1 cellular context compared by ENCODE assay signal in the genomic region with DNA sequence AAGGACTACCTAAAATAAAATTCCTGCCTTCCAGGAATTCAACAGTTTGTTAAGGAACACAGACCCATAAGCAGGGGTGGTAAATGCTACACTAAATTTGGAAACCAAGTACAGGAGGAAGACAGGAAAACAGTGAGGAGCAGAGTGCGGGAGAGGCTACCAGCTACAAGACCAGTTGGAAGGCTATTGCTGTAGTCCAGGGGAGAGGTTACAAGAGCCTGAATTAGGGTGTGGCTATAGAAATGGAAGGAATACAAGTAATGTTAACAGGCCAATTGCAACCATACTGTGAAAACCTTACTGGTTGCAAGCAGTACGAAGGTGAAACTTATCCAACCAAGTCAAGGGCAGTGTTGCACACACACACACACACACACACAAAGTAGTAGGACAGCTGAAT.
TF ChIP-seq lines count a peak whose summit lies in the region.

No MANE protein-coding gene starts in this region.

TF ChIP-seq in GM12878, 131 proteins besides CTCF, POLR2A, EP300 and RAD21:
- TF ChIP-seq ASH2L (IDR thresholded peaks at IDR 0.05; ENCODE audit: borderline replicate concordance, low read depth) (no peak), WRNIP1 (IDR thresholded peaks at IDR 0.05; ENCODE audit: borderline replicate concordance, low read depth, low read length) (no peak), MXI1 (IDR thresholded peaks at IDR 0.05; ENCODE audit: low read depth, low read length) (no peak), ZBTB4 (CRISPR knock-in tag; IDR thresholded peaks at IDR 0.05) (no peak), ZBTB40 (IDR thresholded peaks at IDR 0.05; ENCODE audit: borderline replicate concordance) (no peak), EZH2 (IDR thresholded peaks at IDR 0.05; ENCODE audit: borderline replicate concordance, control insufficient read depth, low read depth, low read length) (no peak), KDM1A (IDR thresholded peaks at IDR 0.05; ENCODE audit: borderline replicate concordance) (no peak), SIX5 (IDR thresholded peaks at IDR 0.05; ENCODE audit: low read depth, low read length, severe bottlenecking) (no peak), RELB (IDR thresholded peaks at IDR 0.05; ENCODE audit: low read depth) (no peak), YY1 (IDR thresholded peaks at IDR 0.05; ENCODE audit: low read depth, low read length) (no peak), ESRRA (IDR thresholded peaks at IDR 0.05; ENCODE audit: low read length) (no peak), TCF12 (IDR thresholded peaks at IDR 0.05; ENCODE audit: low read depth, low read length) (no peak), RB1 (IDR thresholded peaks at IDR 0.05; ENCODE audit: borderline replicate concordance) (no peak), CBFB (IDR thresholded peaks at IDR 0.05; ENCODE audit: low read depth) (no peak)
- TF ChIP-seq, protein P1, sequence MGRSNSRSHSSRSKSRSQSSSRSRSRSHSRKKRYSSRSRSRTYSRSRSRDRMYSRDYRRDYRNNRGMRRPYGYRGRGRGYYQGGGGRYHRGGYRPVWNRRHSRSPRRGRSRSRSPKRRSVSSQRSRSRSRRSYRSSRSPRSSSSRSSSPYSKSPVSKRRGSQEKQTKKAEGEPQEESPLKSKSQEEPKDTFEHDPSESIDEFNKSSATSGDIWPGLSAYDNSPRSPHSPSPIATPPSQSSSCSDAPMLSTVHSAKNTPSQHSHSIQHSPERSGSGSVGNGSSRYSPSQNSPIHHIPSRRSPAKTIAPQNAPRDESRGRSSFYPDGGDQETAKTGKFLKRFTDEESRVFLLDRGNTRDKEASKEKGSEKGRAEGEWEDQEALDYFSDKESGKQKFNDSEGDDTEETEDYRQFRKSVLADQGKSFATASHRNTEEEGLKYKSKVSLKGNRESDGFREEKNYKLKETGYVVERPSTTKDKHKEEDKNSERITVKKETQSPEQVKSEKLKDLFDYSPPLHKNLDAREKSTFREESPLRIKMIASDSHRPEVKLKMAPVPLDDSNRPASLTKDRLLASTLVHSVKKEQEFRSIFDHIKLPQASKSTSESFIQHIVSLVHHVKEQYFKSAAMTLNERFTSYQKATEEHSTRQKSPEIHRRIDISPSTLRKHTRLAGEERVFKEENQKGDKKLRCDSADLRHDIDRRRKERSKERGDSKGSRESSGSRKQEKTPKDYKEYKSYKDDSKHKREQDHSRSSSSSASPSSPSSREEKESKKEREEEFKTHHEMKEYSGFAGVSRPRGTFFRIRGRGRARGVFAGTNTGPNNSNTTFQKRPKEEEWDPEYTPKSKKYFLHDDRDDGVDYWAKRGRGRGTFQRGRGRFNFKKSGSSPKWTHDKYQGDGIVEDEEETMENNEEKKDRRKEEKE (IDR thresholded peaks at IDR 0.05) = no peak
